In the genomic region with DNA sequence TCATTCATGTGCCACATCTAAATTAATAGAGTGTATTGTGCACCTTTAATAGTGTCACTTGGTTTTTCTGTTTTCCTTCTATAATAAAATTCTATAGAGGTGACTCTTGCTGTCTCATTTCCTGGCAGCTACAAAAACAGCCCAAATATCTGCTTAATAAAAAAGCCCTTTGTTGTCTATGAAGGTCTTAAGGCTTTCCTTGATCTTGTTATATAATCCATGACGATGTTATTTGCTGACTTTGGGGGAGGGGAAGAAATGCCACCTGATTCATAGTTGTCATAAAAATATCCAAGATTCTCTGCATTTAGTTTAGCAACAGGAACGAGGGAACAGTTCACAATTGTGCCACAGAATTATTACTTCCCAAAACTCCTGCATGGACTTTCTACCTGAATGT, we compare ENCODE assay signal across 9 cellular contexts. TPM values are rescaled to one million over a fixed set of nuclear protein-coding genes. Genes with fewer than 3 reads are reported as not detected.
DNase-seq lines count a peak whose midpoint lies in the region; TF ChIP-seq lines count a peak whose summit lies in the region.
"Had no signal": no experiment of that assay in that cellular context is flagged by ENCODE, and none has a peak within 500 bp of the region (broad histone marks: within the 10 kb centered on the region; RNA-seq: fewer than 3 reads in every experiment).

No MANE protein-coding gene starts in this region.

- intact Hi-C loops in spleen (cut with DNase I; ENCODE audit: low total_unique reads) = no loop called here

- H3K18ac ChIP-seq in H9 (ENCODE audit: insufficient read length, low read depth, low read length) = no peak overlapping the region

- H4K8ac ChIP-seq in H9 (replicated peaks; ENCODE audit: insufficient read length, low read depth, low read length) = no peak overlapping the region

- H3K9me2 ChIP-seq in hepatocyte (replicated peaks; ENCODE audit: insufficient read depth) = no peaks in the 10 kb centered on the region

- H3K56ac ChIP-seq in H9 (ENCODE audit: insufficient read length, low read depth, low read length) = no peak overlapping the region

- H3K27ac Mint-ChIP-seq in H9 = no peak overlapping the region

- no peak overlapping the region for H2BK15ac ChIP-seq in H9 (ENCODE audit: low read depth, low read length)

- no peak overlapping the region for H2BK20ac ChIP-seq in H9 (ENCODE audit: low read depth, low read length, poor library complexity, severe bottlenecking)

- POLR2A ChIA-PET in GM10248 (lab: Yijun Ruan, JAX) = no interaction called here

- no peak overlapping the region for H3K23ac ChIP-seq in H9 (ENCODE audit: insufficient read length, low read depth, low read length)

- H3K9me3 Mint-ChIP-seq in H9 = no peaks in the 10 kb centered on the region

- no peak overlapping the region for H2BK5ac ChIP-seq in H9 (ENCODE audit: insufficient read length, low read length)

- H3K9me3 ChIP-seq in H9 (ENCODE audit: control insufficient read depth, low read depth, low read length) = no peaks in the 10 kb centered on the region
- no peaks in the 10 kb centered on the region for H3K9me3 ChIP-seq in hepatocyte (ENCODE audit: low read depth)
- no peaks in the 10 kb centered on the region for H3K9me3 ChIP-seq in spleen

- H3K4me1 ChIP-seq in H9 (ENCODE audit: insufficient read depth, low read length) (peaks cover 7% of the 10 kb centered on the region; the same call in 1 of the 2 replicates), hepatocyte (ENCODE audit: insufficient read depth) (peaks cover 28% of the 10 kb centered on the region), spleen (peaks cover 27 to 100% (median 87%) of the 10 kb centered on the region in 6 donors)

- no peaks in the 10 kb centered on the region for H3K23me2 ChIP-seq in H9 (ENCODE audit: insufficient read length, low read depth, low read length, poor library complexity, severe bottlenecking)

- no peak overlapping the region for H3K4me3 Mint-ChIP-seq in H9

- H3K27me3 ChIP-seq in H9 (ENCODE audit: insufficient read depth, low read length) (no peaks in the 10 kb centered on the region), hepatocyte (no peaks in the 10 kb centered on the region), spleen (replicated peaks in 1 of 7) (no peaks in the 10 kb centered on the region)

- H3K79me2 ChIP-seq in H9 (ENCODE audit: insufficient read depth, low read length) = no peaks in the 10 kb centered on the region; the same call in 1 of the 2 replicates
- peaks cover 52% of the 10 kb centered on the region for H3K79me2 ChIP-seq in hepatocyte

- no CpG with 5 or more reads among the region's 2 CpGs for WGBS in H9 (ENCODE audit: extremely low coverage, insufficient read length, low lambda C conversion rate)
- WGBS in hepatocyte (ENCODE audit: low lambda C conversion rate, missing lambda C conversion rate) = 44% methylated on average over 2 of the region's 2 CpGs
- WGBS in spleen, 5 donors = 21 to 42% (median 33%) methylated on average over 2 of the region's 2 CpGs

- H3K4me2 ChIP-seq in H9 (ENCODE audit: insufficient read depth, insufficient read length, low read length) (peak overlapping the region; percentile 31), hepatocyte (peak overlapping the region; percentile 76)

- H3K9ac ChIP-seq in H9 (ENCODE audit: extremely low read depth, insufficient read length, low read length) = no peak overlapping the region

- no peaks in the 10 kb centered on the region for H3K27me3 Mint-ChIP-seq in H9 (ENCODE audit: low read depth)

- H3K36me3 ChIP-seq in hepatocyte (replicated peaks; ENCODE audit: insufficient read depth, low read depth) = no peaks in the 10 kb centered on the region
- H3K36me3 ChIP-seq in spleen = peaks cover 0 to 31% (median 0%) of the 10 kb centered on the region in 6 donors

- H4K5ac ChIP-seq in H9 (ENCODE audit: insufficient read length, low read depth, low read length) = no peak overlapping the region

- H4K91ac ChIP-seq in H9 (ENCODE audit: insufficient read length, low read depth, low read length) = no peak overlapping the region

- no peak overlapping the region for H3K27ac ChIP-seq in H9 (ENCODE audit: insufficient read length, low read depth, low read length)
- H3K27ac ChIP-seq in hepatocyte = peak overlapping the region; percentile 94
- peak overlapping the region; percentile 76 to 90 (median 86) for H3K27ac ChIP-seq in spleen

- H2AK5ac ChIP-seq in H9 (ENCODE audit: insufficient read length, low read length) = no peak overlapping the region

- peaks cover 27 to 45% of the 10 kb centered on the region in 2 experiments for H3K4me1 Mint-ChIP-seq in H9

- no peaks in the 10 kb centered on the region for H3K36me3 Mint-ChIP-seq in H9 (ENCODE audit: insufficient read depth in 1 of 3, low read depth in 3 of 3)

- H4K20me1 ChIP-seq in H9 (ENCODE audit: control insufficient read depth, insufficient read depth, insufficient read length) = no peaks in the 10 kb centered on the region
- peaks cover 7% of the 10 kb centered on the region for H4K20me1 ChIP-seq in hepatocyte (ENCODE audit: insufficient read depth, poor library complexity, severe bottlenecking)

- H2AFZ ChIP-seq in H9 (ENCODE audit: low read length) (no peak overlapping the region), hepatocyte (no peak overlapping the region)

- H3T11ph ChIP-seq in H9 (ENCODE audit: low read length) = no peak overlapping the region

- TF ChIP-seq POLR2A in spleen (IDR thresholded peaks at IDR 0.05) = no peak

- no peaks in the 10 kb centered on the region for H3K79me1 ChIP-seq in H9 (ENCODE audit: insufficient read depth, low read depth, low read length, poor library complexity, severe bottlenecking)

- TF ChIP-seq CTCF in H9 (conservative IDR thresholded peaks at IDR 0.05) = no peak
- TF ChIP-seq CTCF in hepatocyte (IDR thresholded peaks at IDR 0.05; ENCODE audit: poor library complexity) = no peak
- TF ChIP-seq CTCF in spleen (IDR thresholded peaks at IDR 0.05 in 8 of 11, conservative IDR thresholded peaks at IDR 0.05 in 3 of 11) = no peak
- TF ChIP-seq CTCF in GM10248 (IDR thresholded peaks at IDR 0.05; ENCODE audit: control extremely low read depth, extremely low read depth, low read depth, missing control alignments) = no peak

- H3K14ac ChIP-seq in H9 (ENCODE audit: insufficient read depth, low read length) = no peak overlapping the region

- H2BK120ac ChIP-seq in H9 (ENCODE audit: low read depth, low read length, poor library complexity, severe bottlenecking) = no peak overlapping the region

- DNase-seq in H9 = no peak
- DNase-seq in SW480 (ENCODE audit: low spot score) = peak; percentile 73
- peak; percentile 15 for DNase-seq in hepatocyte (ENCODE audit: low spot score)
- DNase-seq in spleen = no peak
- DNase-seq in NCI-H446 (lab: John Stamatoyannopoulos, UW) = no peak
- no peak for DNase-seq in NCI-H510A treated with DMSO at 0.1 percent for 48 hours (lab: John Stamatoyannopoulos, UW)
- no peak for DNase-seq in NCI-H1417 (lab: John Stamatoyannopoulos, UW)
- no peak for DNase-seq in GM10248 (ENCODE audit: extremely low spot score)
- DNase-seq: NCI-H2081 had no signal

- CTCF ChIA-PET in GM10248 (lab: Yijun Ruan, JAX) = interaction anchor here (1.6 kb wide), 1 partner anchor 47 kb away, joined by 3 read pairs; no protein-coding TSS in a partner anchor

- no peak overlapping the region for H2BK12ac ChIP-seq in H9 (ENCODE audit: insufficient read length, low read depth, low read length)

- H3K4me3 ChIP-seq in hepatocyte = no peak overlapping the region
- no peak overlapping the region for H3K4me3 ChIP-seq in spleen

- no peak overlapping the region for H3K4ac ChIP-seq in H9 (ENCODE audit: low read depth, low read length)

RNA-seq across cellular contexts. Expression of a gene that starts 31.3 kb away (rescaled TPM):
- total RNA-seq in H9 (2021) (8.6 and 8.7 TPM in 2 replicates), hepatocyte (49.2 and 49.7 TPM in 2 replicates), spleen (100 to 1,000 TPM in 2 of 7 donors, 10 to 100 TPM in 5; 65.5 to 107 (median 88.3) TPM)
- polyA plus RNA-seq in hepatocyte (12.0 and 13.3 TPM in 2 replicates), spleen (1 to 10 TPM; 2.3 to 7.3 (median 2.9) TPM)

Comparison
In these comparisons a context has a peak if more than half of its experiments do, and no peak if none do; other contexts are left out.
1. DNase-seq: peak in SW480 (single experiment) and hepatocyte (single experiment); none in H9 (single experiment), spleen (single experiment), NCI-H446 (0 of 2), NCI-H510A treated with DMSO at 0.1 percent for 48 hours (single experiment), NCI-H1417 (0 of 3) and GM10248 (single experiment).